ENCODE assay signal across 11 cellular contexts in the genomic region with DNA sequence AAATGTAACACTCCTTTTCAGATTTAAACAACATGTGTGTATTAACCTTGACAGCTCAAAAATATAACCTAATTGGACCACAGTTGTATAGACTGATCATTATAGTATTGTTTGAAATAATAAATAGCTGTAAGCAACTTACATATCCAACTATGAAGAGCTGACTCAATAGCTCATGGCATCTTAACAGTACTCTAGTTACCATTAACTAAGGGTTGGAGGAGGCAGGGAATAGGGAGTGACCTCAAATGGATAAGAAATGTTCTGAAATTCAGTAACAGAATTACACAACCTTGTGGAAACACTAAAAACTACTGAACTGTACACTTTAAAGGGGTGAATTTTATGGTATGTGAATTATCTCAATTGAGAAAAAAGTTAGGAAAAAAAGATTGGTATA.
"Had no signal": no experiment of that assay in that cellular context is flagged by ENCODE, and none has a peak within 500 bp of the region (broad histone marks: within the 10 kb centered on the region; RNA-seq: fewer than 3 reads in every experiment).

No MANE protein-coding gene starts in this region.

- DNase-seq: activated CD4-positive, alpha-beta T cell treated with anti-CD3 and anti-CD28 coated beads for 1 hour; activated CD4-positive, alpha-beta T cell treated with anti-CD3 and anti-CD28 coated beads, Interleukin-2, amount 50 U/mL, for 48 hours; activated effector memory CD4-positive, alpha-beta T cell treated with anti-CD3 and anti-CD28 coated beads, Interleukin-2, amount 50 U/mL, for 16 hours; activated T-cell treated with anti-CD3 and anti-CD28 coated beads, Interleukin-2, amount 50 U/mL, for 4 hours; left colon; SHP77 treated with DMSO at 0.1 percent for 48 hours; SW 1271 had no signal

- ATAC-seq: activated naive CD4-positive, alpha-beta T cell treated with anti-CD3 and anti-CD28 coated beads, Interleukin-2, amount 50 U/mL, for 72 hours; activated T-cell treated with anti-CD3 and anti-CD28 coated beads, Interleukin-2, amount 50 U/mL, for 4 hours; left colon; natural killer cell treated with Interleukin-12 subunit alpha and Interleukin-12 subunit beta and Interleukin-15 and Interleukin-18, amount 100 ng/mL, for 72 hours had no signal

- H3K4me3 ChIP-seq: dorsolateral prefrontal cortex, skin epidermis had no signal

- H3K27me3 ChIP-seq: dorsolateral prefrontal cortex had no signal

- H3K27ac ChIP-seq: skin epidermis had no signal
